ENCODE assay signal across 9 cellular contexts in the genomic region with DNA sequence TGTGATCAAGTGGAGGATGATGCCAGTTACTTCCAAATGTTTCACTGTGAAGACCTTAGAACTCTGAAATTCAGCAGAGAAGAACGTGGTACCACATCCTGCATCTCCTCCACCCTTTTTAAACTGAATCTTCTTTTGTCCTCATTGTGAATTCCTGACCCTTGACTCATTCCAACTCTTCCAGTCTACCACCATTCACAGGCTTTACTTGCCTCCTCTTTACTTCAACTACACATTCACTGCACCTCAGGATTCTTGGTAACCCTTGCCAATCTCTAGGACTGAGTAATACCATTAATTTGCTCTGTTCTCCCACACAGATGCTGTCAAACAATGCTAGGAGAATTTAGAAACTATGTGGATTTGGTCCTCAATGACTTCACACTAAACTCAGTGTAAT. TPM values are rescaled to one million over a fixed set of nuclear protein-coding genes. Genes with fewer than 3 reads are reported as not detected.
A peak's percentile ranks its signal among the peaks of the same experiment; 100 is the strongest.
DNase-seq lines count a peak whose midpoint lies in the region; TF ChIP-seq lines count a peak whose summit lies in the region.
"Had no signal": no experiment of that assay in that cellular context is flagged by ENCODE, and none has a peak within 500 bp of the region (broad histone marks: within the 10 kb centered on the region; RNA-seq: fewer than 3 reads in every experiment).

No MANE protein-coding gene starts in this region.

- H3K4me1 Mint-ChIP-seq in mesothelial cell of epicardium = peaks cover 25% of the 10 kb centered on the region

- H3K4me3 ChIP-seq in AG09309 (ENCODE audit: control insufficient read depth, low read depth, low read length) = no peak overlapping the region

- no peak overlapping the region for H3K27ac Mint-ChIP-seq in mesothelial cell of epicardium

- H3K4me3 Mint-ChIP-seq in mesothelial cell of epicardium = no peak overlapping the region

- TF ChIP-seq CTCF in AG09309 (IDR thresholded peaks at IDR 0.05; ENCODE audit: control insufficient read depth, insufficient read depth, low read depth, low read length, missing control alignments) (no peak), mesothelial cell of epicardium (IDR thresholded peaks at IDR 0.05; ENCODE audit: unreplicated experiment) (no peak)

- H3K9me3 Mint-ChIP-seq in mesothelial cell of epicardium = peaks cover 8% of the 10 kb centered on the region

- DNase-seq in AG09309 (ENCODE audit: low read depth) = peak; percentile 88
- peak; percentile 21 for DNase-seq in HPDE6-E6E7 (ENCODE audit: extremely low spot score)
- peak; percentile 19 for DNase-seq in amniotic stem cell (lab: John Stamatoyannopoulos, UW)
- DNase-seq in iPS-NIHi7 (ENCODE audit: extremely low spot score) = peak; percentile 22
- no peak for DNase-seq in T-helper 9 cell
- no peak for DNase-seq in HuH-7 (ENCODE audit: low spot score)
- no peak for DNase-seq in mesothelial cell of epicardium (ENCODE audit: low spot score in 2 of 2, unreplicated experiment in 2 of 2)
- DNase-seq in stimulated activated CD4-positive, alpha-beta T cell treated with anti-CD3 and anti-CD28 coated beads, Interleukin-4, amount 100 ng/mL, for 1 hour = no peak
- DNase-seq: activated CD4-positive, alpha-beta T cell treated with anti-CD3 and anti-CD28 coated beads for 48 hours had no signal

- H3K36me3 Mint-ChIP-seq in mesothelial cell of epicardium = peaks cover 5% of the 10 kb centered on the region

- no peaks in the 10 kb centered on the region for H3K27me3 Mint-ChIP-seq in mesothelial cell of epicardium (ENCODE audit: low read depth)

RNA-seq across cellular contexts. Expression of a gene that starts 37.3 kb away (rescaled TPM):
- 106 to 123 TPM (median 120 TPM) in 3 replicates for total RNA-seq in mesothelial cell of epicardium

Comparison
In these comparisons a context has a peak if more than half of its experiments do, and no peak if none do; other contexts are left out.
1. DNase-seq: peak in AG09309 (single experiment), HPDE6-E6E7 (single experiment), amniotic stem cell (single experiment) and iPS-NIHi7 (single experiment); none in T-helper 9 cell (single experiment), HuH-7 (single experiment), mesothelial cell of epicardium (0 of 2) and stimulated activated CD4-positive, alpha-beta T cell treated with anti-CD3 and anti-CD28 coated beads, Interleukin-4, amount 100 ng/mL, for 1 hour (single experiment).